12 cellular contexts compared by ENCODE assay signal in the genomic region with DNA sequence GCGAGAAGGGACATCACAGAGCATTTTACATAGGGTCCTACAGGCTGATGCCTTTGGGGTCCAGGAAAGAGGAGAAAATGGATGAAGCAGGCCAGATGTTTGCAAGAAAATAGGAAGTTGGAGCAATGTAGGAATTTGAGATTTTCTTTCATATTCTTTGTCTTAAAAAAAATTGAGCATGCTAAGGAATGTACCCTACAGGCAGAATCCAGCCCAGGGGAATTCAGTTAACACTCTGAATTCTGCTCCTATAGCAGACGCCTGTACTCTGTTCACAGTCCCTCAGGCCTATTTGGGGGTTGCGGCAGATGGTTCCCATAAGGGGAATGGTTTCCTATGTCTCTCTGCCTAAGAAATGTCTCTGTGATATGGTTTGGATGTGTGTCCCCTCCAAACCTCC.
DNase-seq lines count a peak whose midpoint lies in the region; ATAC-seq and TF ChIP-seq lines count a peak whose summit lies in the region.
"Had no signal": no experiment of that assay in that cellular context is flagged by ENCODE, and none has a peak within 500 bp of the region (broad histone marks: within the 10 kb centered on the region; RNA-seq: fewer than 3 reads in every experiment).

No MANE protein-coding gene starts in this region.

- 81 to 95% (median 91%) methylated on average over 3 of the region's 3 CpGs for WGBS in ovary, 3 donors

- peak overlapping the region; percentile 95 for H3K27ac ChIP-seq in SK-N-MC
- no peak overlapping the region for H3K27ac ChIP-seq in ovary
- H3K27ac ChIP-seq: C4-2B, GM23248 had no signal

- H3K4me3 ChIP-seq in SK-N-MC = no peak overlapping the region
- no peak overlapping the region for H3K4me3 ChIP-seq in ovary
- H3K4me3 ChIP-seq: GM23248, HAP-1 had no signal

- intact Hi-C loops in ovary (cut with DNase I) = no loop called here

- peaks cover 25% of the 10 kb centered on the region for H3K4me1 Mint-ChIP-seq in stimulated activated naive CD8-positive, alpha-beta T cell treated with anti-CD3 and anti-CD28 coated beads, Interleukin-15, Interleukin-2, amounts not matched to agents 100 ng/mL and 50 ng/mL, for 24 hours (ENCODE audit: low read depth)
- peaks cover 36% of the 10 kb centered on the region for H3K4me1 Mint-ChIP-seq in stimulated activated naive CD8-positive, alpha-beta T cell treated with anti-CD3 and anti-CD28 coated beads, Interleukin-15, amount 100 ng/mL, for 72 hours
- H3K4me1 Mint-ChIP-seq in osteocyte (ENCODE audit: unreplicated experiment) = no peaks in the 10 kb centered on the region

- DNase-seq in stimulated activated naive CD8-positive, alpha-beta T cell treated with anti-CD3 and anti-CD28 coated beads, Interleukin-15, amount 100 ng/mL, for 72 hours = no peak
- DNase-seq in SK-N-MC (ENCODE audit: low read depth, low spot score) (peak; percentile 86), osteocyte (ENCODE audit: extremely low spot score, unreplicated experiment) (peak; percentile 13), ovary (no peak)
- DNase-seq in stimulated activated CD4-positive, alpha-beta T cell treated with anti-CD3 and anti-CD28 coated beads, Interleukin-4, amount 100 ng/mL, for 24 hours = no peak
- DNase-seq: AML-193; Caco-2; CD4-positive, alpha-beta T cell; GM23248 had no signal

- no peak for TF ChIP-seq POLR2A in ovary (IDR thresholded peaks at IDR 0.05)

- peaks cover 8% of the 10 kb centered on the region for H3K9me3 Mint-ChIP-seq in stimulated activated naive CD8-positive, alpha-beta T cell treated with anti-CD3 and anti-CD28 coated beads, Interleukin-15, Interleukin-2, amounts not matched to agents 100 ng/mL and 50 ng/mL, for 24 hours
- H3K9me3 Mint-ChIP-seq in stimulated activated naive CD8-positive, alpha-beta T cell treated with anti-CD3 and anti-CD28 coated beads, Interleukin-15, amount 100 ng/mL, for 72 hours = peaks cover 23 to 48% of the 10 kb centered on the region in 2 donors
- peaks cover 25% of the 10 kb centered on the region for H3K9me3 Mint-ChIP-seq in osteocyte (ENCODE audit: unreplicated experiment)

- H3K36me3 Mint-ChIP-seq in stimulated activated naive CD8-positive, alpha-beta T cell treated with anti-CD3 and anti-CD28 coated beads, Interleukin-15, Interleukin-2, amounts not matched to agents 100 ng/mL and 50 ng/mL, for 24 hours (ENCODE audit: low read depth) = no peaks in the 10 kb centered on the region
- no peaks in the 10 kb centered on the region for H3K36me3 Mint-ChIP-seq in osteocyte (ENCODE audit: unreplicated experiment)

- no peaks in the 10 kb centered on the region for H3K27me3 ChIP-seq in ovary

- no peak for TF ChIP-seq CTCF in osteocyte (IDR thresholded peaks at IDR 0.05)
- TF ChIP-seq CTCF in ovary (IDR thresholded peaks at IDR 0.05) = no peak

- no peaks in the 10 kb centered on the region for H3K4me1 ChIP-seq in ovary (ENCODE audit: insufficient read depth)
- H3K4me1 ChIP-seq: Caco-2, HAP-1 had no signal

- peak overlapping the region; percentile 18 for H3K27ac Mint-ChIP-seq in stimulated activated naive CD8-positive, alpha-beta T cell treated with anti-CD3 and anti-CD28 coated beads, Interleukin-15, Interleukin-2, amounts not matched to agents 100 ng/mL and 50 ng/mL, for 24 hours
- H3K27ac Mint-ChIP-seq in stimulated activated naive CD8-positive, alpha-beta T cell treated with anti-CD3 and anti-CD28 coated beads, Interleukin-15, amount 100 ng/mL, for 72 hours = peak overlapping the region in 1 of 2 donors; percentile 77
- no peak overlapping the region for H3K27ac Mint-ChIP-seq in osteocyte (ENCODE audit: unreplicated experiment)
- H3K27ac Mint-ChIP-seq: CD4-positive, alpha-beta T cell had no signal

- no peak overlapping the region for H3K4me3 Mint-ChIP-seq in stimulated activated naive CD8-positive, alpha-beta T cell treated with anti-CD3 and anti-CD28 coated beads, Interleukin-15, Interleukin-2, amounts not matched to agents 100 ng/mL and 50 ng/mL, for 24 hours
- no peak overlapping the region for H3K4me3 Mint-ChIP-seq in stimulated activated naive CD8-positive, alpha-beta T cell treated with anti-CD3 and anti-CD28 coated beads, Interleukin-15, amount 100 ng/mL, for 72 hours
- no peak overlapping the region for H3K4me3 Mint-ChIP-seq in osteocyte (ENCODE audit: unreplicated experiment)
- H3K4me3 Mint-ChIP-seq: CD4-positive, alpha-beta T cell had no signal

- H3K36me3 ChIP-seq in SK-N-MC (ENCODE audit: insufficient read depth, low read length) (no peaks in the 10 kb centered on the region), ovary (no peaks in the 10 kb centered on the region)
- H3K36me3 ChIP-seq: HAP-1 had no signal

- ATAC-seq in stimulated activated naive CD8-positive, alpha-beta T cell treated with anti-CD3 and anti-CD28 coated beads, Interleukin-15, amount 100 ng/mL, for 72 hours = no peak

- no peak overlapping the region for H3K9ac ChIP-seq in SK-N-MC (ENCODE audit: insufficient read length)
- H3K9ac ChIP-seq: GM23248 had no signal

- no peak for TF ChIP-seq EP300 in ovary (IDR thresholded peaks at IDR 0.05)

- H3K9me3 ChIP-seq in SK-N-MC (ENCODE audit: low read depth, low read length) = 0 out of 2 replicates have a peak, but pooled peaks cover 6% of the 10 kb centered on the region
- H3K9me3 ChIP-seq in ovary = no peaks in the 10 kb centered on the region
- H3K9me3 ChIP-seq: Caco-2, HAP-1 had no signal

- peaks cover 8% of the 10 kb centered on the region for H3K27me3 Mint-ChIP-seq in stimulated activated naive CD8-positive, alpha-beta T cell treated with anti-CD3 and anti-CD28 coated beads, Interleukin-15, Interleukin-2, amounts not matched to agents 100 ng/mL and 50 ng/mL, for 24 hours
- peaks cover 8% of the 10 kb centered on the region for H3K27me3 Mint-ChIP-seq in stimulated activated naive CD8-positive, alpha-beta T cell treated with anti-CD3 and anti-CD28 coated beads, Interleukin-15, amount 100 ng/mL, for 72 hours
- no peaks in the 10 kb centered on the region for H3K27me3 Mint-ChIP-seq in osteocyte (ENCODE audit: unreplicated experiment)
- H3K27me3 Mint-ChIP-seq: CD4-positive, alpha-beta T cell had no signal

Comparison
In these comparisons a context has a peak if more than half of its experiments do, and no peak if none do; other contexts are left out.
1. DNase-seq: peak in SK-N-MC (single experiment) and osteocyte (single experiment); none in stimulated activated naive CD8-positive, alpha-beta T cell treated with anti-CD3 and anti-CD28 coated beads, Interleukin-15, amount 100 ng/mL, for 72 hours (0 of 2), stimulated activated CD4-positive, alpha-beta T cell treated with anti-CD3 and anti-CD28 coated beads, Interleukin-4, amount 100 ng/mL, for 24 hours (single experiment) and ovary (0 of 5).